25 cellular contexts compared by ENCODE assay signal in genomic region chr15:58286541-58286940, GRCh38.
"Had no signal": no experiment of that assay in that cellular context is flagged by ENCODE, and none has a peak within 500 bp of the region (broad histone marks: within the 10 kb centered on the region; RNA-seq: fewer than 3 reads in every experiment).

No MANE protein-coding gene starts in this region.

- H3K9me3 ChIP-seq: breast epithelium, Peyer's patch had no signal

- H3K27me3 Mint-ChIP-seq: activated naive CD8-positive, alpha-beta T cell treated with anti-CD3 and anti-CD28 coated beads for 36 hours; activated T-helper 17 cell treated with anti-CD3 and anti-CD28 coated beads, Interleukin-2, amount 50 U/mL, for 72 hours; IgD-negative memory B cell; T-cell had no signal

- H3K36me3 ChIP-seq: breast epithelium, Peyer's patch, WERI-Rb-1 had no signal

- H3K27ac Mint-ChIP-seq: activated CD4-positive, alpha-beta memory T cell treated with anti-CD3 and anti-CD28 coated beads, Interleukin-2, amount 10 ng/mL, durations not matched to agents 7 days and 5 days; activated CD4-positive, alpha-beta T cell treated with anti-CD3 and anti-CD28 coated beads for 36 hours; activated naive CD4-positive, alpha-beta T cell treated with anti-CD3 and anti-CD28 coated beads, Interleukin-2, amount 10 ng/mL, durations not matched to agents 7 days and 5 days; activated naive CD8-positive, alpha-beta T cell treated with anti-CD3 and anti-CD28 coated beads for 36 hours; activated T-helper 17 cell treated with anti-CD3 and anti-CD28 coated beads, Interleukin-2, amount 50 U/mL, for 72 hours; IgD-negative memory B cell; T-cell had no signal

- H3K4me3 Mint-ChIP-seq: activated CD4-positive, alpha-beta memory T cell treated with anti-CD3 and anti-CD28 coated beads, Interleukin-2, amount 10 ng/mL, durations not matched to agents 7 days and 5 days; activated CD4-positive, alpha-beta T cell treated with anti-CD3 and anti-CD28 coated beads for 36 hours; activated naive CD4-positive, alpha-beta T cell treated with anti-CD3 and anti-CD28 coated beads, Interleukin-2, amount 10 ng/mL, durations not matched to agents 7 days and 5 days; activated naive CD8-positive, alpha-beta T cell treated with anti-CD3 and anti-CD28 coated beads for 36 hours; activated T-helper 17 cell treated with anti-CD3 and anti-CD28 coated beads, Interleukin-2, amount 50 U/mL, for 72 hours; IgD-negative memory B cell had no signal

- H3K4me1 ChIP-seq: breast epithelium, Peyer's patch had no signal

- H3K9me3 Mint-ChIP-seq: activated CD4-positive, alpha-beta memory T cell treated with anti-CD3 and anti-CD28 coated beads, Interleukin-2, amount 10 ng/mL, durations not matched to agents 7 days and 5 days; activated naive CD4-positive, alpha-beta T cell treated with anti-CD3 and anti-CD28 coated beads, Interleukin-2, amount 10 ng/mL, durations not matched to agents 7 days and 5 days; activated T-helper 17 cell treated with anti-CD3 and anti-CD28 coated beads, Interleukin-2, amount 50 U/mL, for 72 hours; IgD-negative memory B cell; T-cell had no signal

- DNase-seq: activated CD4-positive, alpha-beta memory T cell treated with anti-CD3 and anti-CD28 coated beads, Interleukin-2, amount 10 ng/mL, durations not matched to agents 7 days and 5 days; activated CD4-positive, alpha-beta T cell treated with anti-CD3 and anti-CD28 coated beads for 36 hours; activated CD4-positive, alpha-beta T cell treated with anti-CD3 and anti-CD28 coated beads, Interleukin-2, amount 50 U/mL, for 1 hour; activated gamma-delta T cell; activated naive CD4-positive, alpha-beta T cell treated with anti-CD3 and anti-CD28 coated beads, Interleukin-2, amount 10 ng/mL, durations not matched to agents 7 days and 5 days; activated naive CD8-positive, alpha-beta T cell treated with anti-CD3 and anti-CD28 coated beads for 36 hours; activated T-cell treated with anti-CD3 and anti-CD28 coated beads for 4 hours; activated T-cell treated with anti-CD3 and anti-CD28 coated beads, Interleukin-2, amount 50 U/mL, for 48 hours; anterior cingulate cortex; central memory CD4-positive, alpha-beta T cell; MM.1S; NCI-H1105; NCI-H1436; NCI-H1694 treated with DMSO at 0.1 percent for 48 hours; NCI-H2029 treated with DMSO at 0.1 percent for 48 hours; NCI-H446; NCI-H524; Peyer's patch; SHP77 treated with DMSO at 0.1 percent for 48 hours; T-cell; WERI-Rb-1 had no signal

- H3K4me3 ChIP-seq: breast epithelium, Peyer's patch had no signal

- H3K27ac ChIP-seq: breast epithelium, KMS-11, Peyer's patch, WERI-Rb-1 had no signal

- ATAC-seq: activated CD4-positive, alpha-beta T cell treated with anti-CD3 and anti-CD28 coated beads for 36 hours; activated T-helper 17 cell treated with anti-CD3 and anti-CD28 coated beads, Interleukin-2, amount 50 U/mL, for 72 hours; T-cell had no signal

- H3K4me1 Mint-ChIP-seq: IgD-negative memory B cell had no signal

- H3K27me3 ChIP-seq: breast epithelium, Peyer's patch had no signal

- H3K36me3 Mint-ChIP-seq: activated naive CD4-positive, alpha-beta T cell treated with anti-CD3 and anti-CD28 coated beads, Interleukin-2, amount 10 ng/mL, durations not matched to agents 7 days and 5 days; IgD-negative memory B cell; T-cell had no signal

- H3K4me2 ChIP-seq: KMS-11 had no signal

- H3K9ac ChIP-seq: KMS-11 had no signal
